ENCODE assay signal across 13 cellular contexts in genomic region chr10:104324931-104325330, GRCh38. TPM values are rescaled to one million over a fixed set of nuclear protein-coding genes. Genes with fewer than 3 reads are reported as not detected.
A peak's percentile ranks its signal among the peaks of the same experiment; 100 is the strongest.
DNase-seq lines count a peak whose midpoint lies in the region; ATAC-seq, FAIRE-seq and TF ChIP-seq lines count a peak whose summit lies in the region.
"Had no signal": no experiment of that assay in that cellular context is flagged by ENCODE, and none has a peak within 500 bp of the region (broad histone marks: within the 10 kb centered on the region; RNA-seq: fewer than 3 reads in every experiment).

No MANE protein-coding gene starts in this region.

- H3K9me3 ChIP-seq in right cardiac atrium (ENCODE audit: control insufficient read depth, low read length) (no peaks in the 10 kb centered on the region), pancreas (no peaks in the 10 kb centered on the region)
- H3K9me3 ChIP-seq: Caco-2 had no signal

- intact Hi-C loops in right cardiac atrium (cut with DNase I), result no loop called here
- intact Hi-C loops in left ventricle myocardium superior (cut with micrococcal nuclease), result no loop called here
- intact Hi-C loops in pancreas (cut with DNase I), result no loop called here

- H3K27me3 Mint-ChIP-seq in neural crest cell (ENCODE audit: low read depth), result peaks cover 90% of the 10 kb centered on the region

- H3K27ac Mint-ChIP-seq in neural crest cell (ENCODE audit: unreplicated experiment), result no peak overlapping the region
- H3K27ac Mint-ChIP-seq: neural progenitor cell had no signal

- WGBS in right cardiac atrium, result 89% methylated on average over 10 of the region's 10 CpGs
- WGBS in pancreas, 2 donors, result 89 to 95% methylated on average over 10 of the region's 10 CpGs

- H3K4me3 Mint-ChIP-seq in neural crest cell, result peak overlapping the region; percentile 44

- H3K27me3 ChIP-seq in right cardiac atrium (ENCODE audit: control insufficient read depth, insufficient read depth) (no peaks in the 10 kb centered on the region), pancreas (no peaks in the 10 kb centered on the region), H7 (ENCODE audit: control insufficient read depth, insufficient read depth, low read length) (no peaks in the 10 kb centered on the region)

- FAIRE-seq in pancreas (lab: Jason Lieb, UNC), result no peak
- FAIRE-seq: bronchial epithelial cell, H1 had no signal

- H3K27ac ChIP-seq in right cardiac atrium (ENCODE audit: low read length) (peak overlapping the region; percentile 62), caudate nucleus (ENCODE audit: low read depth, low read length) (peak overlapping the region; percentile 38), pancreas (peak overlapping the region in 2 of 4 donors; percentile 2 to 23)
- H3K27ac ChIP-seq: neural progenitor cell had no signal

- no peaks in the 10 kb centered on the region for H3K9me3 Mint-ChIP-seq in neural crest cell
- H3K9me3 Mint-ChIP-seq: neural progenitor cell had no signal

- TF ChIP-seq CTCF in neural crest cell (conservative IDR thresholded peaks at IDR 0.05) (no peak), pancreas (IDR thresholded peaks at IDR 0.05) (no peak)

- H3K36me3 Mint-ChIP-seq in neural crest cell (ENCODE audit: low read depth), result peaks cover 7% of the 10 kb centered on the region

- H3K4me3 ChIP-seq in right cardiac atrium (ENCODE audit: low read length), result no peak overlapping the region
- H3K4me3 ChIP-seq in pancreas, result no peak overlapping the region
- no peak overlapping the region for H3K4me3 ChIP-seq in H7 (ENCODE audit: insufficient read depth, low read depth, low read length)
- H3K4me3 ChIP-seq: neural progenitor cell had no signal

- H3K4me1 Mint-ChIP-seq in neural crest cell, result peaks cover 47% of the 10 kb centered on the region

- DNase-seq in right cardiac atrium (peak in 1 of 3 donors; percentile 37), left ventricle myocardium superior (no peak), caudate nucleus (lab: John Stamatoyannopoulos, UW) (no peak), neural crest cell (ENCODE audit: low read depth, low spot score) (no peak), pancreas (no peak), hippocampal formation (lab: John Stamatoyannopoulos, UW) (no peak), H7 (no peak)
- no peak for DNase-seq in stimulated activated naive CD4-positive, alpha-beta T cell treated with Interleukin-2 at 50 U/mL for 16 hours (lab: John Stamatoyannopoulos, UW)
- DNase-seq: Caco-2, NCI-H2171 had no signal

- H3K36me3 ChIP-seq in pancreas (no peaks in the 10 kb centered on the region), H7 (replicated peaks; ENCODE audit: control insufficient read depth, insufficient read depth, low read length) (no peaks in the 10 kb centered on the region; the same call in 1 of the 2 replicates)
- H3K36me3 ChIP-seq: neural progenitor cell had no signal

- H3K4me1 ChIP-seq in right cardiac atrium (ENCODE audit: control insufficient read depth, insufficient read depth, low read length) (peaks cover 83% of the 10 kb centered on the region), pancreas (peaks cover 4 to 13% (median 7%) of the 10 kb centered on the region in 3 donors)

- ATAC-seq in right cardiac atrium (no peak), left ventricle myocardium superior (no peak), pancreas (no peak)

RNA-seq across cellular contexts. Expression of gene ITPRIP, which starts 13.3 kb away (rescaled TPM):
- total RNA-seq in right cardiac atrium (10 to 100 TPM; 29.1 to 83.3 (median 41.9) TPM), left ventricle myocardium superior (27.6 TPM), neural crest cell (14.9 and 15.6 TPM in 2 replicates), pancreas (1 to 10 TPM; 2.0 to 7.1 (median 2.8) TPM)
- polyA plus RNA-seq in right cardiac atrium (44.8 TPM), pancreas (1 to 10 TPM; 1.8 to 2.3 TPM)
- total RNA-seq in H7 (2014; rRNA removed; shearing (Covaris generic)), result 6.7 and 6.9 TPM in 2 replicates

RNA-seq across cellular contexts. Expression of gene CFAP58, which starts 28.7 kb away (rescaled TPM):
- 1 to 10 TPM; 2.9 to 5.4 (median 3.4) TPM for total RNA-seq in right cardiac atrium
- polyA plus RNA-seq in right cardiac atrium, result 2.9 TPM
- 1.2 TPM for total RNA-seq in left ventricle myocardium superior
- total RNA-seq in neural crest cell, result 0.44 and 0.45 TPM in 2 replicates
- under 1 TPM in 5 of 6 donors, not detected in 1; 0.19 to 0.53 (median 0.29) TPM for total RNA-seq in pancreas
- polyA plus RNA-seq in pancreas, result under 1 TPM; 0.09 to 0.19 TPM
- 0.62 and 2.0 TPM in 2 replicates for total RNA-seq in H7 (2014; rRNA removed; shearing (Covaris generic))
- total RNA-seq: Caco-2 had no signal

RNA-seq across cellular contexts. Expression of gene GSTO2, which starts 55.9 kb away (rescaled TPM):
- total RNA-seq in right cardiac atrium, result 1 to 10 TPM in 1 of 4 donors, under 1 TPM in 3; 0.37 to 1.1 (median 0.72) TPM
- 0.43 TPM for polyA plus RNA-seq in right cardiac atrium
- total RNA-seq in left ventricle myocardium superior, result 1.1 TPM
- 0.27 and 0.58 TPM in 2 replicates for total RNA-seq in neural crest cell
- 10 to 100 TPM; 13.8 to 25.7 (median 17.1) TPM for total RNA-seq in pancreas
- 10 to 100 TPM; 21.9 to 28.1 TPM for polyA plus RNA-seq in pancreas
- 15.2 and 20.6 TPM in 2 replicates for total RNA-seq in H7 (2014; rRNA removed; shearing (Covaris generic))
